8 cellular contexts compared by ENCODE assay signal in the genomic region with DNA sequence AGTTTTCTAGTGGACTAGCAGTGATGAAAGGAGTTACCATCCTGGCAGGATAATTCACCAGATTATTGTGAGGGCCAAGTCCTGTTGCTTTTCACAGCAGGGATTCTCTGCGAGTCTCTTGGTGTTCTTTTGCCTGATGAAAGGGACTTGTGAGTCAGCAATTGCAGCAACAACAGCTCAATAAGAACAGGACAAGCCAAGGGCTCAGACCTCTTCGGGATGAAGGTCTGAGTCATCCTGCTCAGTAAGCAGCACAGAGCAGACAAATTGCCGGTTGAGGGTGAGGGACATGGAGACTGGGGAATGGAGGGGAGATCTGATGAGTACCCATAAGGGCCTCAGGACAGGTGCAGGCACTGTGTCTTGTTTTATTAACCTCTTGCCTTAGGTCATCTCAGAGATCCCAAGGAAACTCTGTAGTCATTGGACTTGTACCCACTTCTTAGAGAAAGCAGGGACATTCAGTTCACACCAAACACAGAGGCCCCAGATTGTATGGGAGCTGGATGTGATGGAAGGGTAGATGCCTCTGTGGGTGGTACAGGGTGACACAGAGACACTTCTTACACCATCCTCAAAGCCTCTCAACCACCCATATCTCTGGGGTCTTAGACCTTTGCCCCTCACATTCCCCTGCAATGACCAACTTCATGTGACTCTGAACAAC.
A peak's percentile ranks its signal among the peaks of the same experiment; 100 is the strongest.
DNase-seq lines count a peak whose midpoint lies in the region; ATAC-seq and TF ChIP-seq lines count a peak whose summit lies in the region.

No MANE protein-coding gene starts in this region.

- no peak for TF ChIP-seq RAD21 in neural cell (conservative IDR thresholded peaks at IDR 0.05)

- no peak for ATAC-seq in HG03439 (IDR thresholded peaks at IDR 0.05; ENCODE audit: unreplicated experiment)

- H3K79me2 ChIP-seq in DOHH2 (ENCODE audit: control insufficient read depth, low read length) (no peaks in the 10 kb centered on the region), neural cell (replicated peaks; ENCODE audit: insufficient read depth, low read length) (no peaks in the 10 kb centered on the region)

- in situ Hi-C loops in KBM-7 (cut with MboI; ENCODE audit: low pct_unique_long_range_greater_than_20kb, low sequenced_read_pairs): no loop called here

- peaks cover 4 to 13% (median 7%) of the 10 kb centered on the region in 4 donors for H3K4me1 Mint-ChIP-seq in CD4-positive, alpha-beta memory T cell

- no peak overlapping the region for H2AFZ ChIP-seq in neural cell (ENCODE audit: low read depth, low read length)

- H3K4me2 ChIP-seq in DOHH2 (ENCODE audit: low read length) (peak overlapping the region; percentile 20; the same call in 1 of the 2 replicates), neural cell (ENCODE audit: low read length) (no peak overlapping the region)

- H3K4me3 ChIP-seq in DOHH2 (ENCODE audit: low read length): no peak overlapping the region
- H3K4me3 ChIP-seq in neural cell (ENCODE audit: low read length): no peak overlapping the region
- H3K4me3 ChIP-seq in CD4-positive, alpha-beta memory T cell (ENCODE audit: low read length in 2 of 2): no peak overlapping the region

- H3K27ac ChIP-seq in DOHH2 (ENCODE audit: low read depth, low read length): no peak overlapping the region
- no peak overlapping the region for H3K27ac ChIP-seq in neural cell (ENCODE audit: low read length)
- no peak overlapping the region for H3K27ac ChIP-seq in CD4-positive, alpha-beta memory T cell (ENCODE audit: low read depth, low read length)

- H4K20me1 ChIP-seq in DOHH2 (ENCODE audit: control insufficient read depth, insufficient read depth, low read depth, low read length): no peaks in the 10 kb centered on the region
- H4K20me1 ChIP-seq in neural cell (ENCODE audit: insufficient read depth): no peaks in the 10 kb centered on the region

- intact Hi-C loops in CD4-positive, alpha-beta memory T cell (cut with micrococcal nuclease): no loop called here

- peaks cover 78% of the 10 kb centered on the region for H3K4me1 ChIP-seq in DOHH2 (ENCODE audit: control insufficient read depth, low read length)
- no peaks in the 10 kb centered on the region for H3K4me1 ChIP-seq in CD4-positive, alpha-beta memory T cell (ENCODE audit: insufficient read depth, low read length)

- no peaks in the 10 kb centered on the region for H3F3A ChIP-seq in DOHH2 (ENCODE audit: control insufficient read depth, insufficient read depth)
- H3F3A ChIP-seq in neural cell (ENCODE audit: insufficient read depth, low read length, poor library complexity, severe bottlenecking): no peaks in the 10 kb centered on the region

- TF ChIP-seq CTCF in DOHH2 (IDR thresholded peaks at IDR 0.05; ENCODE audit: low read depth, low read length, poor library complexity, severe bottlenecking) (no peak), neural cell (IDR thresholded peaks at IDR 0.05; ENCODE audit: poor library complexity, severe bottlenecking) (no peak)

- no peaks in the 10 kb centered on the region for H3K36me3 ChIP-seq in DOHH2 (ENCODE audit: control insufficient read depth, low read length)
- H3K36me3 ChIP-seq in neural cell (ENCODE audit: insufficient read depth, low read length): no peaks in the 10 kb centered on the region
- H3K36me3 ChIP-seq in CD4-positive, alpha-beta memory T cell (ENCODE audit: insufficient read depth, low read length): no peaks in the 10 kb centered on the region

- no peaks in the 10 kb centered on the region for H3K27me3 ChIP-seq in DOHH2 (ENCODE audit: control insufficient read depth, low read length)
- no peaks in the 10 kb centered on the region for H3K27me3 ChIP-seq in neural cell (ENCODE audit: insufficient read depth, low read depth, low read length)
- H3K27me3 ChIP-seq in CD4-positive, alpha-beta memory T cell (ENCODE audit: insufficient read depth, low read length): no peaks in the 10 kb centered on the region

- H3K9me3 ChIP-seq in DOHH2 (ENCODE audit: control insufficient read depth, insufficient read depth, low read length) (no peaks in the 10 kb centered on the region), neural cell (ENCODE audit: low read length) (no peaks in the 10 kb centered on the region)
- H3K9me3 ChIP-seq in CD4-positive, alpha-beta memory T cell (ENCODE audit: control insufficient read depth in 1 of 2, low read length in 2 of 2): no peaks in the 10 kb centered on the region

- H3K9ac ChIP-seq in neural cell (ENCODE audit: low read length): no peak overlapping the region

- no peak overlapping the region for H3K27ac Mint-ChIP-seq in CD4-positive, alpha-beta memory T cell

- no peaks in the 10 kb centered on the region for H3K9me3 Mint-ChIP-seq in CD4-positive, alpha-beta memory T cell

- CTCF ChIA-PET in CD4-positive, alpha-beta memory T cell (lab: Charles Lee; ENCODE audit: partially characterized antibody): no interaction called here

- peak; percentile 66 for DNase-seq in NCI-H146 (lab: John Stamatoyannopoulos, UW)
- peak; percentile 12 for DNase-seq in cerebellar cortex (ENCODE audit: low spot score)
- DNase-seq in CD4-positive, alpha-beta memory T cell: no peak
- no peak for DNase-seq in stimulated activated CD4-positive, alpha-beta T cell treated with anti-CD3 and anti-CD28 coated beads, Interleukin-2, amount 100 ng/mL, for 24 hours
- DNase-seq in KBM-7: no peak

- POLR2A ChIA-PET in CD4-positive, alpha-beta memory T cell (lab: Charles Lee; ENCODE audit: partially characterized antibody): no interaction called here

- no peak overlapping the region for H3K4me3 Mint-ChIP-seq in CD4-positive, alpha-beta memory T cell

- no peaks in the 10 kb centered on the region for H3K9me2 ChIP-seq in DOHH2 (replicated peaks; ENCODE audit: control insufficient read depth, low read length)
- no peaks in the 10 kb centered on the region for H3K9me2 ChIP-seq in neural cell (ENCODE audit: insufficient read depth, low read length)

- H3K36me3 Mint-ChIP-seq in CD4-positive, alpha-beta memory T cell: no peaks in the 10 kb centered on the region

- TF ChIP-seq EP300 in neural cell (conservative IDR thresholded peaks at IDR 0.05; ENCODE audit: poor library complexity, severe bottlenecking): no peak

- H3K27me3 Mint-ChIP-seq in CD4-positive, alpha-beta memory T cell: peaks cover 2 to 7% of the 10 kb centered on the region in 2 donors

TF ChIP-seq in neural cell, 6 proteins besides CTCF, POLR2A, EP300 and RAD21:
- TF ChIP-seq EZH2 (IDR thresholded peaks at IDR 0.05; ENCODE audit: borderline replicate concordance, insufficient read depth, low read length, poor library complexity, severe bottlenecking) (no peak), POLR2AphosphoS5 (IDR thresholded peaks at IDR 0.05) (peak; percentile 41)
- TF ChIP-seq, protein P1, sequence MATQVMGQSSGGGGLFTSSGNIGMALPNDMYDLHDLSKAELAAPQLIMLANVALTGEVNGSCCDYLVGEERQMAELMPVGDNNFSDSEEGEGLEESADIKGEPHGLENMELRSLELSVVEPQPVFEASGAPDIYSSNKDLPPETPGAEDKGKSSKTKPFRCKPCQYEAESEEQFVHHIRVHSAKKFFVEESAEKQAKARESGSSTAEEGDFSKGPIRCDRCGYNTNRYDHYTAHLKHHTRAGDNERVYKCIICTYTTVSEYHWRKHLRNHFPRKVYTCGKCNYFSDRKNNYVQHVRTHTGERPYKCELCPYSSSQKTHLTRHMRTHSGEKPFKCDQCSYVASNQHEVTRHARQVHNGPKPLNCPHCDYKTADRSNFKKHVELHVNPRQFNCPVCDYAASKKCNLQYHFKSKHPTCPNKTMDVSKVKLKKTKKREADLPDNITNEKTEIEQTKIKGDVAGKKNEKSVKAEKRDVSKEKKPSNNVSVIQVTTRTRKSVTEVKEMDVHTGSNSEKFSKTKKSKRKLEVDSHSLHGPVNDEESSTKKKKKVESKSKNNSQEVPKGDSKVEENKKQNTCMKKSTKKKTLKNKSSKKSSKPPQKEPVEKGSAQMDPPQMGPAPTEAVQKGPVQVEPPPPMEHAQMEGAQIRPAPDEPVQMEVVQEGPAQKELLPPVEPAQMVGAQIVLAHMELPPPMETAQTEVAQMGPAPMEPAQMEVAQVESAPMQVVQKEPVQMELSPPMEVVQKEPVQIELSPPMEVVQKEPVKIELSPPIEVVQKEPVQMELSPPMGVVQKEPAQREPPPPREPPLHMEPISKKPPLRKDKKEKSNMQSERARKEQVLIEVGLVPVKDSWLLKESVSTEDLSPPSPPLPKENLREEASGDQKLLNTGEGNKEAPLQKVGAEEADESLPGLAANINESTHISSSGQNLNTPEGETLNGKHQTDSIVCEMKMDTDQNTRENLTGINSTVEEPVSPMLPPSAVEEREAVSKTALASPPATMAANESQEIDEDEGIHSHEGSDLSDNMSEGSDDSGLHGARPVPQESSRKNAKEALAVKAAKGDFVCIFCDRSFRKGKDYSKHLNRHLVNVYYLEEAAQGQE (IDR thresholded peaks at IDR 0.05; ENCODE audit: borderline replicate concordance): no peak

Comparison
In these comparisons a context has a peak if more than half of its experiments do, and no peak if none do; other contexts are left out.
1. DNase-seq: peak in NCI-H146 (single experiment) and cerebellar cortex (single experiment); none in CD4-positive, alpha-beta memory T cell (0 of 5), stimulated activated CD4-positive, alpha-beta T cell treated with anti-CD3 and anti-CD28 coated beads, Interleukin-2, amount 100 ng/mL, for 24 hours (0 of 2) and KBM-7 (single experiment).